In the genomic region with DNA sequence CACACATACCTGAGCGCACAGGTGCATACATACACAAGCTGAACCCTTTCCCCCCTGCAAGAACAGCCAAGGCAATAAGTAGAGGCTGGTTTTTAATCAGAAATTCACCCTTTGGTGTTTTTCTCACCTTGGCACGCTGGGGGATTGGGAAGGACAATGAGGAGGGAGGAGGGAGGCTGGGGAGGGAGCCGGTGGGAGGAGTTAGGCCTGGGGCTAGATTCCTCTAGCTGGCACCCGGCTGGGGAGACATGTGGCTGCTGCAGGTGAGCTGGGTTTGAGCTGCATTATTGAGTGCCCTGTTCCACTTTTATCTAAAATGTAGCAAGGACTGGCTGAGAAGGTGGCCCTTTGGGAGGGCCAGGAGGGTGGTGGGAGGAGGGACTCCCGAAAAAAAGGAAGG, we compare ENCODE assay signal across 20 cellular contexts.
DNase-seq lines count a peak whose midpoint lies in the region; ATAC-seq lines count a peak whose summit lies in the region.
"Had no signal": no experiment of that assay in that cellular context is flagged by ENCODE, and none has a peak within 500 bp of the region (broad histone marks: within the 10 kb centered on the region; RNA-seq: fewer than 3 reads in every experiment).

No MANE protein-coding gene starts in this region.

- H3K36me3 ChIP-seq in GM23248 (ENCODE audit: low read depth), result no peaks in the 10 kb centered on the region
- H3K36me3 ChIP-seq: SJSA1 had no signal

- H3F3A ChIP-seq in GM23248 (ENCODE audit: insufficient read depth), result no peaks in the 10 kb centered on the region

- no peaks in the 10 kb centered on the region for H3K9me2 ChIP-seq in GM23248 (ENCODE audit: insufficient read depth)

- no peak overlapping the region for H3K4me2 ChIP-seq in GM23248 (ENCODE audit: unreplicated experiment)

- no peaks in the 10 kb centered on the region for H3K79me2 ChIP-seq in GM23248 (ENCODE audit: insufficient read depth)

- no peak for ATAC-seq in HG02642 (IDR thresholded peaks at IDR 0.05; ENCODE audit: poor library complexity, unreplicated experiment)
- ATAC-seq: PC-3, Right ventricle myocardium inferior had no signal

- H3K9me3 ChIP-seq in iPS-18c (ENCODE audit: control insufficient read depth, insufficient read depth, low read length) (peaks cover 2% of the 10 kb centered on the region), GM23248 (ENCODE audit: low read depth) (no peaks in the 10 kb centered on the region)
- H3K9me3 ChIP-seq: SJSA1 had no signal

- 0 out of 2 replicates have a peak overlapping the region, but pooled peaks have one; percentile 2 for H3K4me3 ChIP-seq in iPS-18c (ENCODE audit: insufficient read depth, low read depth, low read length)
- no peak overlapping the region for H3K4me3 ChIP-seq in GM23248
- H3K4me3 ChIP-seq: SJSA1 had no signal

- no peak overlapping the region for H3K9ac ChIP-seq in GM23248

- H3K27ac ChIP-seq in GM23248, result no peak overlapping the region
- H3K27ac ChIP-seq: SJSA1 had no signal

- no peak overlapping the region for H2AFZ ChIP-seq in GM23248

- peaks cover 10% of the 10 kb centered on the region for H3K27me3 ChIP-seq in GM23248 (replicated peaks; ENCODE audit: insufficient read depth)

- in situ Hi-C loops in GM23248 (cut with MboI), result no loop called here

- WGBS in GM23248 (ENCODE audit: low coverage in 1 of 2, low lambda C conversion rate in 2 of 2, missing lambda C conversion rate in 2 of 2), 2 experiments, result 11 to 14% methylated on average over 4 to 5 of the region's 5 CpGs

- H3K4me1 ChIP-seq in GM23248 (ENCODE audit: insufficient read depth), result no peaks in the 10 kb centered on the region
- H3K4me1 ChIP-seq: SJSA1 had no signal

- H4K20me1 ChIP-seq in GM23248 (ENCODE audit: insufficient read depth), result no peaks in the 10 kb centered on the region

- DNase-seq in NCI-H2171 treated with DMSO at 0.1 percent for 48 hours (lab: John Stamatoyannopoulos, UW) (peak; percentile 26), NCI-H2171 (lab: John Stamatoyannopoulos, UW) (no peak), NCI-H345 treated with DMSO at 0.1 percent for 48 hours (lab: John Stamatoyannopoulos, UW; ENCODE audit: unreplicated experiment) (peak; percentile 15), GM23248 (no peak), amygdala (lab: John Stamatoyannopoulos, UW) (no peak)
- DNase-seq: IMR-90; KG1; MM.1S; NCI-H187 treated with DMSO at 0.1 percent for 48 hours; NCI-H2107; NCI-H226; NCI-H524; NCI-H774; NK-92 treated with Interleukin-12 subunit alpha and Interleukin-12 subunit beta, amount 100 ng/mL, for 24 hours; PC-3; T-helper 2 cell had no signal

Comparison
In these comparisons a context has a peak if more than half of its experiments do, and no peak if none do; other contexts are left out.
1. DNase-seq: peak in NCI-H2171 treated with DMSO at 0.1 percent for 48 hours (single experiment) and NCI-H345 treated with DMSO at 0.1 percent for 48 hours (single experiment); none in NCI-H2171 (single experiment), GM23248 (single experiment) and amygdala (0 of 56).